Comparison of ENCODE assay signal across 10 cellular contexts in genomic region chr15:40472171-40472727, GRCh38. TPM values are rescaled to one million over a fixed set of nuclear protein-coding genes. Genes with fewer than 3 reads are reported as not detected.
A peak's percentile ranks its signal among the peaks of the same experiment; 100 is the strongest.
DNase-seq lines count a peak whose midpoint lies in the region; ATAC-seq, FAIRE-seq and TF ChIP-seq lines count a peak whose summit lies in the region.
"Had no signal": no experiment of that assay in that cellular context is flagged by ENCODE, and none has a peak within 500 bp of the region (broad histone marks: within the 10 kb centered on the region; RNA-seq: fewer than 3 reads in every experiment).

No MANE protein-coding gene starts in this region.

- H2BK20ac ChIP-seq in H1 (ENCODE audit: low read length): no peak overlapping the region

- no peak overlapping the region for H3K56ac ChIP-seq in H1 (replicated peaks; ENCODE audit: insufficient read length, low read depth, low read length)

- H3K79me2 ChIP-seq in DND-41 (ENCODE audit: insufficient read depth, low read length) (peaks cover 7% of the 10 kb centered on the region), OCI-LY3 (ENCODE audit: low read length) (peaks cover 8% of the 10 kb centered on the region; the same call in 1 of the 2 replicates), H1 (ENCODE audit: control insufficient read depth in 1 of 2, insufficient read depth in 2 of 2, low read length in 2 of 2) (no peaks in the 10 kb centered on the region), parathyroid adenoma (no peaks in the 10 kb centered on the region)

- H3K9me3 ChIP-seq in DND-41 (ENCODE audit: insufficient read depth, low read length, severe bottlenecking) (no peaks in the 10 kb centered on the region), OCI-LY3 (ENCODE audit: insufficient read depth, low read length) (no peaks in the 10 kb centered on the region), H1 (ENCODE audit: insufficient read depth in 2 of 2, low read depth in 1 of 2, low read length in 1 of 2) (no peaks in the 10 kb centered on the region), parathyroid adenoma (ENCODE audit: control insufficient read depth, low read length) (no peaks in the 10 kb centered on the region)

- no peak overlapping the region for H4K91ac ChIP-seq in H1 (replicated peaks; ENCODE audit: insufficient read length, low read length)

- TF ChIP-seq POLR2A in H1 (IDR thresholded peaks at IDR 0.05; ENCODE audit: control extremely low read depth in 1 of 2, low read depth in 2 of 2, low read length in 2 of 2): no peak

- H3K14ac ChIP-seq in H1 (ENCODE audit: insufficient read length): no peak overlapping the region

- peak overlapping the region; percentile 55; the same call in 1 of the 2 replicates for H3K18ac ChIP-seq in H1 (ENCODE audit: extremely low read depth, low read length)

- peaks cover 16% of the 10 kb centered on the region for H3K23me2 ChIP-seq in H1 (ENCODE audit: low read depth, low read length)

- H3K27ac ChIP-seq in DND-41 (ENCODE audit: low read length) (no peak overlapping the region), OCI-LY3 (ENCODE audit: low read length) (no peak overlapping the region), H1 (ENCODE audit: low read depth, low read length) (no peak overlapping the region), parathyroid adenoma (no peak overlapping the region)
- H3K27ac ChIP-seq: HL-60 had no signal

- no peak overlapping the region; the same call in 1 of the 2 replicates for H2AK5ac ChIP-seq in H1 (ENCODE audit: low read depth, low read length)

- CTCF ChIA-PET in H1 (lab: Charles Lee; ENCODE audit: partially characterized antibody): interaction anchor here (1.1 kb wide), 1 partner anchor 33 kb away, joined by 3 read pairs; no protein-coding TSS in a partner anchor

- H2AFZ ChIP-seq in DND-41 (ENCODE audit: low read depth, low read length) (no peak overlapping the region), OCI-LY3 (ENCODE audit: low read depth, low read length) (0 out of 2 replicates have a peak overlapping the region, but pooled peaks have one; percentile 22), H1 (ENCODE audit: low read length) (no peak overlapping the region), parathyroid adenoma (no peak overlapping the region)

- DNase-seq in DND-41: no peak
- no peak for DNase-seq in H1 (ENCODE audit: low read depth in 1 of 2, low spot score in 2 of 2)
- DNase-seq in midbrain (lab: John Stamatoyannopoulos, UW): no peak
- DNase-seq in posterior vena cava (ENCODE audit: low spot score): no peak
- DNase-seq in SHP77 treated with DMSO at 0.1 percent for 48 hours (lab: John Stamatoyannopoulos, UW): no peak
- DNase-seq in NCI-H510A treated with DMSO at 0.1 percent for 48 hours (lab: John Stamatoyannopoulos, UW): no peak

- H3K4me3 ChIP-seq in DND-41 (ENCODE audit: low read depth in 1 of 2, low read length in 2 of 2) (peak overlapping the region in 1 of 2 experiments; percentile 62; a peak in 2 of 4 replicates), OCI-LY3 (ENCODE audit: low read length) (peak overlapping the region; percentile 93), H1 (ENCODE audit: extremely low read depth in 1 of 4, insufficient read depth in 2 of 4, low read depth in 3 of 4, low read length in 4 of 4) (peak overlapping the region; percentile 68 to 87 (median 71); a peak in 6 of 8 replicates), parathyroid adenoma (ENCODE audit: low read depth, low read length) (no peak overlapping the region)

- peaks cover 25% of the 10 kb centered on the region for H3K4me1 ChIP-seq in DND-41 (ENCODE audit: insufficient read depth, low read length)
- H3K4me1 ChIP-seq in OCI-LY3 (ENCODE audit: low read length): peaks cover 13% of the 10 kb centered on the region
- H3K4me1 ChIP-seq in H1 (replicated peaks in 1 of 4; ENCODE audit: control insufficient read depth in 3 of 4, insufficient read depth in 4 of 4, low read length in 3 of 4): peaks cover 0 to 17% (median 10%) of the 10 kb centered on the region in 4 experiments; a peak in 6 of 7 replicates
- H3K4me1 ChIP-seq in parathyroid adenoma: no peaks in the 10 kb centered on the region

- H2BK5ac ChIP-seq in H1 (ENCODE audit: low read depth, low read length): peak overlapping the region; percentile 78; the same call in 1 of the 2 replicates

- H4K20me1 ChIP-seq in DND-41 (ENCODE audit: insufficient read depth, low read length) (no peaks in the 10 kb centered on the region), OCI-LY3 (ENCODE audit: insufficient read depth, low read length) (no peaks in the 10 kb centered on the region), H1 (replicated peaks in 1 of 2; ENCODE audit: control insufficient read depth in 1 of 2, insufficient read depth in 2 of 2, low read length in 2 of 2) (peaks cover 0 to 8% of the 10 kb centered on the region in 2 experiments)

- no peak overlapping the region for H4K5ac ChIP-seq in H1 (ENCODE audit: insufficient read length, low read depth, low read length)

- TF ChIP-seq EP300 in H1 (IDR thresholded peaks at IDR 0.05; ENCODE audit: borderline replicate concordance in 1 of 2, low read depth in 2 of 2, low read length in 2 of 2): no peak

- TF ChIP-seq CTCF in DND-41 (IDR thresholded peaks at IDR 0.05; ENCODE audit: borderline replicate concordance, extremely low read depth, low read length, poor library complexity, severe bottlenecking) (no peak), OCI-LY3 (IDR thresholded peaks at IDR 0.05; ENCODE audit: low read depth, low read length) (no peak), H1 (IDR thresholded peaks at IDR 0.05; ENCODE audit: control extremely low read depth in 1 of 3, insufficient read depth in 1 of 3, low read depth in 1 of 3, low read length in 3 of 3) (no peak), parathyroid adenoma (IDR thresholded peaks at IDR 0.05) (no peak)

- 0 out of 2 replicates have a peak overlapping the region, but pooled peaks have one; percentile 61 for H2BK15ac ChIP-seq in H1 (ENCODE audit: low read length)

- no peak overlapping the region for H2BK120ac ChIP-seq in H1 (replicated peaks; ENCODE audit: low read depth, low read length)

- H3K9ac ChIP-seq in DND-41 (ENCODE audit: low read depth, low read length) (peak overlapping the region; percentile 65; the same call in 1 of the 2 replicates), OCI-LY3 (ENCODE audit: low read length) (peak overlapping the region; percentile 86), H1 (replicated peaks in 1 of 4; ENCODE audit: extremely low read depth in 1 of 4, low read depth in 3 of 4, low read length in 3 of 4) (no peak overlapping the region; a peak in 1 of 7 replicates), parathyroid adenoma (no peak overlapping the region)

- 83% methylated on average over 9 of the region's 9 CpGs; no CpG with 5 or more reads in 1 of the 2 experiments for WGBS in H1 (ENCODE audit: extremely low coverage in 1 of 2, insufficient coverage in 1 of 2, insufficient read length in 1 of 2, insufficient replicate concordance in 2 of 2, low coverage in 1 of 2, low lambda C conversion rate in 2 of 2, missing lambda C conversion rate in 1 of 2), 2 experiments

- POLR2A ChIA-PET in H1 (lab: Charles Lee; ENCODE audit: partially characterized antibody): no interaction called here

- H3K36me3 ChIP-seq in DND-41 (ENCODE audit: insufficient read depth, low read length): 0 out of 2 replicates have a peak, but pooled peaks cover 2% of the 10 kb centered on the region
- no peaks in the 10 kb centered on the region for H3K36me3 ChIP-seq in OCI-LY3 (replicated peaks; ENCODE audit: low read depth, low read length)
- no peaks in the 10 kb centered on the region; a peak in 2 of 8 replicates for H3K36me3 ChIP-seq in H1 (ENCODE audit: control insufficient read depth in 2 of 4, insufficient read depth in 4 of 4, low read length in 3 of 4)
- no peaks in the 10 kb centered on the region for H3K36me3 ChIP-seq in parathyroid adenoma (ENCODE audit: control insufficient read depth, insufficient read depth, low read length)

- no peak overlapping the region for H3K23ac ChIP-seq in H1 (ENCODE audit: insufficient read length)

- H3K27me3 ChIP-seq in DND-41 (ENCODE audit: insufficient read depth, low read length, poor library complexity): no peaks in the 10 kb centered on the region
- no peaks in the 10 kb centered on the region for H3K27me3 ChIP-seq in OCI-LY3 (ENCODE audit: low read depth, low read length)
- peaks cover 0 to 3% (median 0%) of the 10 kb centered on the region in 4 experiments; a peak in 1 of 7 replicates for H3K27me3 ChIP-seq in H1 (replicated peaks in 1 of 4; ENCODE audit: control insufficient read depth in 3 of 4, extremely low read depth in 1 of 4, insufficient read depth in 3 of 4, low read length in 3 of 4)
- no peaks in the 10 kb centered on the region for H3K27me3 ChIP-seq in parathyroid adenoma (ENCODE audit: control insufficient read depth, insufficient read depth, low read length)

- H3K79me1 ChIP-seq in H1 (ENCODE audit: low read depth, low read length): peaks cover 5% of the 10 kb centered on the region; the same call in 1 of the 2 replicates

- peak overlapping the region; percentile 84; the same call in 1 of the 2 replicates for H2BK12ac ChIP-seq in H1 (ENCODE audit: low read depth, low read length)

- no peak for FAIRE-seq in H1 (lab: Jason Lieb, UNC)
- FAIRE-seq: endometrium had no signal

- peak overlapping the region; percentile 30; the same call in 1 of the 2 replicates for H4K8ac ChIP-seq in H1 (ENCODE audit: extremely low read depth, insufficient read depth, low read length)

- ATAC-seq in DND-41 (ENCODE audit: insufficient read depth, low read depth): no peak

- intact Hi-C loops in posterior vena cava (cut with DNase I): no loop called here

- H3K4ac ChIP-seq in H1 (replicated peaks; ENCODE audit: insufficient read length, low read depth, low read length): no peak overlapping the region

- TF ChIP-seq RAD21 in H1 (IDR thresholded peaks at IDR 0.05 in 1 of 2, conservative IDR thresholded peaks at IDR 0.05 in 1 of 2; ENCODE audit: low read depth in 2 of 2, low read length in 2 of 2): no peak

- H3K4me2 ChIP-seq in DND-41 (ENCODE audit: insufficient read depth, low read length) (peak overlapping the region; percentile 74), OCI-LY3 (ENCODE audit: low read length) (peak overlapping the region; percentile 81), H1 (ENCODE audit: insufficient read depth in 1 of 2, low read depth in 2 of 2, low read length in 2 of 2) (peak overlapping the region; percentile 87 to 91), parathyroid adenoma (ENCODE audit: low read length) (peak overlapping the region; percentile 96)

RNA-seq across cellular contexts. Expression of gene CHST14, which starts 1.5 kb away (rescaled TPM):
- total RNA-seq in H1 (2021; fragmentation: NEBNext Ultra II Directional; extraction: Animal tissue kit (Norgen Biotek cat#: 25700)): 17.7 and 20.3 TPM in 2 replicates
- 13.4 and 15.2 TPM in 2 replicates for polyA plus RNA-seq in H1 (2011; rRNA removed)
- 10.0 TPM for polyA plus RNA-seq in H1 (2011; cell fraction: cytosol; rRNA removed)
- polyA plus RNA-seq in H1 (2011; cell fraction: nucleus; rRNA removed): 14.9 TPM
- polyA plus RNA-seq in H1 (2012, experiment 1 of 2): 16.1 to 20.5 TPM (median 18.5 TPM) in 4 replicates
- 21.7 TPM for polyA plus RNA-seq in H1 (2012, experiment 2 of 2)
- polyA plus RNA-seq in H1 (2013, experiment 1 of 2): 19.8 TPM
- 20.1 TPM for polyA plus RNA-seq in H1 (2013, experiment 2 of 2)
- polyA minus RNA-seq in H1 (2011; rRNA and poly(A)+ RNA removed): 7.0 and 8.4 TPM in 2 replicates
- polyA minus RNA-seq in H1 (2011; cell fraction: cytosol; rRNA and poly(A)+ RNA removed): 13.4 TPM
- 6.5 TPM for polyA minus RNA-seq in H1 (2011; cell fraction: nucleus; rRNA and poly(A)+ RNA removed)
- total RNA-seq in posterior vena cava: 10 to 100 TPM; 11.8 to 15.8 TPM

RNA-seq across cellular contexts. Expression of gene BAHD1, which starts 31.5 kb away (rescaled TPM):
- 38.9 and 40.0 TPM in 2 replicates for total RNA-seq in H1 (2021; fragmentation: NEBNext Ultra II Directional; extraction: Animal tissue kit (Norgen Biotek cat#: 25700))
- 15.0 and 23.4 TPM in 2 replicates for polyA plus RNA-seq in H1 (2011; rRNA removed)
- 19.2 TPM for polyA plus RNA-seq in H1 (2011; cell fraction: cytosol; rRNA removed)
- polyA plus RNA-seq in H1 (2011; cell fraction: nucleus; rRNA removed): 45.1 TPM
- polyA plus RNA-seq in H1 (2012, experiment 1 of 2): 36.7 to 45.3 TPM (median 39.3 TPM) in 4 replicates
- 31.9 TPM for polyA plus RNA-seq in H1 (2012, experiment 2 of 2)
- polyA plus RNA-seq in H1 (2013, experiment 1 of 2): 24.0 TPM
- 22.9 TPM for polyA plus RNA-seq in H1 (2013, experiment 2 of 2)
- polyA minus RNA-seq in H1 (2011; rRNA and poly(A)+ RNA removed): 16.4 and 20.1 TPM in 2 replicates
- 21.8 TPM for polyA minus RNA-seq in H1 (2011; cell fraction: cytosol; rRNA and poly(A)+ RNA removed)
- polyA minus RNA-seq in H1 (2011; cell fraction: nucleus; rRNA and poly(A)+ RNA removed): 23.6 TPM
- total RNA-seq in posterior vena cava: 10 to 100 TPM; 11.9 to 13.8 TPM

Comparison
In these comparisons a context has a peak if more than half of its experiments do, and no peak if none do; other contexts are left out.
1. H3K9ac ChIP-seq: peak in DND-41 (single experiment) and OCI-LY3 (single experiment); none in H1 (0 of 4) and parathyroid adenoma (single experiment).
2. Peak in every context shown above with its lines, with median percentiles within 50 percentile points of each other: H3K4me2 ChIP-seq.